11 cellular contexts compared by ENCODE assay signal in the genomic region with DNA sequence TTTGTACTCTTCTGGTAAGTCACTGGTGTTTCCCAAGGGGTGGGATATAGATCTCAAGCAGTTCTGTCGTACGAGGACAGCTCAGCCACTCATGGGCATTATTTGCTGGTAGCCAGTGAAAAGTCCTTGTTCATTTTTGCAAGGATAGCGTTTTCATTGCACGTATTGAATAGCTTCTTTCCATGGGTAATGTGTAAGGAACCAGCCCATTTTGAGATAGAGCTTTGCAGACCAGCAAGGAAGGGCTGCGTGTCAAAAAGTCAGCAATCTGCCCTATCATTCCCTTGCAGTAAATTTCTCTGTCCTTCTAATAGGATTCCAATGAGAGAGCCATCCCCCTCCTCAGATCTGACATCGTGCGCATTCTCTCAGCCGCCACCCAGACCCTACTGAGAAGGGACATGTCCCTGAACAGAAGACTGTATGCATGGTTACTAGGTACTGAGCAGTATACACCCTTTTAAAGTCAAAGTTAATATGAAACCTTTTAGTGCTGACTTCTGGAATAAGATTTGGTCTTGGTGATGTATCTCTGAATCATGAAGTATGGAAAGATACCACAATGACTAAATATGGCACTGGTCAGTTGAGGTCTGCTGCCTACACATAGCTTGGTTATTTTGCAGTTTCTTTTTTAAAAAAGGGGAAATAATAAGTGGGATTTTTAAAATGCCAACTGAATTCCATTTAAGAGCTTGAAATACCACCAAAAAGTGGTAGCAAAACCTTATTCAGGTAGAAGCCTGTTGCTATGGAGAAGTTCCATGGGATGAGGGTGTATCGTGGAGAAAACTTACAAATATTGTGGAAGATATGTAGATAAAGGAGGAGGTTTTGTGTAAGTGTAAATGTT. TPM values are rescaled to one million over a fixed set of nuclear protein-coding genes. Genes with fewer than 3 reads are reported as not detected.
DNase-seq lines count a peak whose midpoint lies in the region; FAIRE-seq and TF ChIP-seq lines count a peak whose summit lies in the region.
"Had no signal": no experiment of that assay in that cellular context is flagged by ENCODE, and none has a peak within 500 bp of the region (broad histone marks: within the 10 kb centered on the region; RNA-seq: fewer than 3 reads in every experiment).

No MANE protein-coding gene starts in this region.

- FAIRE-seq in HTR-8/SVneo (lab: Jason Lieb, UNC) = peak; percentile 20
- FAIRE-seq: GM18507 had no signal

- H3K9ac ChIP-seq in mesenchymal stem cell (ENCODE audit: low read length) = peak overlapping the region; percentile 77

- no peak overlapping the region for H3K4me2 ChIP-seq in mesenchymal stem cell (ENCODE audit: low read length, poor library complexity, severe bottlenecking)
- H3K4me2 ChIP-seq: PC-9 had no signal

- no peak overlapping the region for H2AFZ ChIP-seq in mesenchymal stem cell (ENCODE audit: low read depth, low read length)
- H2AFZ ChIP-seq: PC-9 had no signal

- H3K14ac ChIP-seq in mesenchymal stem cell (ENCODE audit: low read length in 2 of 2) = no peak overlapping the region

- H3K79me1 ChIP-seq in mesenchymal stem cell (replicated peaks; ENCODE audit: low read length, poor library complexity, severe bottlenecking) = no peaks in the 10 kb centered on the region

- no peak overlapping the region for H4K8ac ChIP-seq in mesenchymal stem cell (ENCODE audit: low read length)

- H3K27ac ChIP-seq in mesenchymal stem cell (ENCODE audit: low read length, poor library complexity, severe bottlenecking) = peak overlapping the region; percentile 96
- H3K27ac ChIP-seq: PC-9 had no signal

- H2BK5ac ChIP-seq in mesenchymal stem cell (ENCODE audit: low read depth, low read length, poor library complexity, severe bottlenecking) = peak overlapping the region; percentile 59

- peaks cover 29% of the 10 kb centered on the region for H3K4me1 ChIP-seq in mesenchymal stem cell (ENCODE audit: control insufficient read depth, insufficient read depth, low read depth, low read length)

- H3K4ac ChIP-seq in mesenchymal stem cell (ENCODE audit: low read depth in 1 of 2, low read length in 2 of 2) = no peak overlapping the region

- no peak overlapping the region for H2BK15ac ChIP-seq in mesenchymal stem cell (ENCODE audit: low read depth, poor library complexity, severe bottlenecking)

- TF ChIP-seq CTCF in BJ (IDR thresholded peaks at IDR 0.05; ENCODE audit: insufficient read depth, low read depth, low read length) (no peak), astrocyte of the spinal cord (IDR thresholded peaks at IDR 0.05; ENCODE audit: low read depth, low read length) (no peak), GM20000 (IDR thresholded peaks at IDR 0.05; ENCODE audit: extremely low read depth, missing control alignments) (no peak)

- H3K36me3 ChIP-seq in BJ (ENCODE audit: control insufficient read depth, insufficient read depth, low read length) = no peaks in the 10 kb centered on the region; the same call in 1 of the 2 replicates
- peaks cover 4 to 25% of the 10 kb centered on the region in 2 experiments for H3K36me3 ChIP-seq in mesenchymal stem cell (ENCODE audit: control insufficient read depth in 1 of 2, insufficient read depth in 2 of 2, low read depth in 1 of 2, low read length in 2 of 2)

- H4K91ac ChIP-seq in mesenchymal stem cell (ENCODE audit: low read length) = no peak overlapping the region

- POLR2A ChIA-PET in BJ (lab: Charles Lee) = interaction anchor here (0.6 kb wide), 1 partner anchor 49 kb away, joined by 3 read pairs; no protein-coding TSS in a partner anchor

- peak; percentile 72 for DNase-seq in BJ (ENCODE audit: low read depth)
- peak; percentile 45 for DNase-seq in HTR-8/SVneo (ENCODE audit: insufficient read length, low spot score)
- DNase-seq in astrocyte of the spinal cord (ENCODE audit: low read depth, low spot score) = peak; percentile 91
- DNase-seq in mesenchymal stem cell = peak; percentile 61
- no peak for DNase-seq in iPS-NIHi11 (ENCODE audit: low spot score)
- no peak for DNase-seq in activated CD4-positive, alpha-beta T cell treated with anti-CD3 and anti-CD28 coated beads for 4 hours
- DNase-seq in stimulated activated naive CD4-positive, alpha-beta T cell (lab: John Stamatoyannopoulos, UW) = no peak
- DNase-seq in GM20000 (ENCODE audit: low spot score) = no peak
- DNase-seq: natural killer cell, PC-9 had no signal

- in situ Hi-C loops in astrocyte of the spinal cord (cut with HindIII; ENCODE audit: low sequenced_read_pairs) = no loop called here

- H3K4me3 ChIP-seq in BJ (ENCODE audit: low read depth, low read length) = no peak overlapping the region
- H3K4me3 ChIP-seq in astrocyte of the spinal cord (ENCODE audit: low read depth, low read length) = no peak overlapping the region
- H3K4me3 ChIP-seq in mesenchymal stem cell (ENCODE audit: insufficient read depth in 1 of 2, low read depth in 1 of 2, low read length in 2 of 2) = peak overlapping the region in 1 of 2 experiments; percentile 8
- H3K4me3 ChIP-seq: PC-9 had no signal

- no peak overlapping the region for H3K23ac ChIP-seq in mesenchymal stem cell (ENCODE audit: low read length in 2 of 2)

- CTCF ChIA-PET in BJ (lab: Yijun Ruan, JAX) = interaction anchor here (3.4 to 4.9 kb wide), 2 partner anchors 60 to 72 kb away, joined by 39 to 63 read pairs; no protein-coding TSS in a partner anchor

- no peak overlapping the region for H2BK120ac ChIP-seq in mesenchymal stem cell (ENCODE audit: low read depth, low read length)

- H3K27me3 ChIP-seq in BJ (ENCODE audit: control insufficient read depth, insufficient read depth, low read length) (no peaks in the 10 kb centered on the region), mesenchymal stem cell (ENCODE audit: control insufficient read depth in 1 of 2, insufficient read depth in 1 of 2, low read length in 2 of 2) (no peaks in the 10 kb centered on the region)

- H2AK5ac ChIP-seq in mesenchymal stem cell (ENCODE audit: low read length, severe bottlenecking) = peak overlapping the region; percentile 79

- 98% methylated on average over 9 of the region's 9 CpGs for WGBS in mesenchymal stem cell

- no peak overlapping the region for H2BK12ac ChIP-seq in mesenchymal stem cell (ENCODE audit: low read length in 2 of 2)

- no peak overlapping the region for H3K18ac ChIP-seq in mesenchymal stem cell (ENCODE audit: low read depth in 1 of 2, low read length in 2 of 2)

- H3K9me3 ChIP-seq in mesenchymal stem cell (ENCODE audit: control insufficient read depth, low read length) = no peaks in the 10 kb centered on the region

RNA-seq across cellular contexts. Expression of a gene that starts 55.3 kb away (rescaled TPM):
- polyA plus RNA-seq in BJ (2011; rRNA removed) = 6.2 and 8.5 TPM in 2 replicates
- 9.0 and 12.8 TPM in 2 replicates for polyA minus RNA-seq in BJ (2011; rRNA and poly(A)+ RNA removed)
- polyA plus RNA-seq in mesenchymal stem cell (2013, experiment 1 of 2) = 1.8 TPM
- 1.8 TPM for polyA plus RNA-seq in mesenchymal stem cell (2013, experiment 2 of 2)

Comparison
In these comparisons a context has a peak if more than half of its experiments do, and no peak if none do; other contexts are left out.
1. DNase-seq: peak in BJ (single experiment), HTR-8/SVneo (single experiment), astrocyte of the spinal cord (single experiment) and mesenchymal stem cell (single experiment); none in iPS-NIHi11 (single experiment), activated CD4-positive, alpha-beta T cell treated with anti-CD3 and anti-CD28 coated beads for 4 hours (0 of 2), stimulated activated naive CD4-positive, alpha-beta T cell (0 of 6) and GM20000 (single experiment).